In the genomic region with DNA sequence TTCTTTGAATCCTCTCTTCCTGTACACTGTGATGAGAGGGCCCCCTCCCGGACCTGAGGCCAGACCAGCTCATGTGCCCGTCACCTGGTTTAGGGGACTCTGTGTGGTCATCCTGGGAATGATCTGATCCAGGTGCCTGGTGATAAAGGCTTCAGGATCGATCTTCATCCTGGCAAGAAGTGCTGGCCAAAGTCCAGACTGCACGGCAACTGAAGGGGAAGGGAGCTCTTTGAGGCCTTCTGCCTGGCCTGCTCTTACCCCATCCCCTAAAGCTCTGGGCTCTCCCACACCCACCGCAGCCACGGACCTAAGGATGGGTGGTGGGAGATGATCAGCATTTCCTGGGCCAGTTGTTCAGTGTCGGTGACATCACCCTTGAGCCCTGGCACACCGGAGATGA, we compare ENCODE assay signal across 23 cellular contexts.
"Had no signal": no experiment of that assay in that cellular context is flagged by ENCODE, and none has a peak within 500 bp of the region (broad histone marks: within the 10 kb centered on the region; RNA-seq: fewer than 3 reads in every experiment).

No MANE protein-coding gene starts in this region.

- H3K9ac ChIP-seq: SK-N-SH had no signal

- FAIRE-seq: HTR-8/SVneo had no signal

- H3K4me3 ChIP-seq: MG63 had no signal

- H3K27me3 ChIP-seq: MG63 had no signal

- ATAC-seq: Panc1, PC-3 had no signal

- H3K9me3 ChIP-seq: MG63, SK-N-SH had no signal

- H3K27ac ChIP-seq: HL-60, RWPE1 had no signal

- DNase-seq: Karpas-422, KG1, MG63, NCI-H1092, NCI-H1105 treated with DMSO at 0.1 percent for 48 hours, NCI-H1436, NCI-H187, NCI-H2029, NCI-H2081 treated with DMSO at 0.1 percent for 48 hours, NCI-H2171, NCI-H226, NCI-H446, NCI-H510A, NCI-H524 treated with DMSO at 0.1 percent for 48 hours, NCI-H69, NCI-H774, PC-3, SHP77, SK-N-SH had no signal
